Comparison of ENCODE assay signal across 2 cellular contexts in genomic region chr21:34671891-34672290, GRCh38.
TF ChIP-seq lines count a peak whose summit lies in the region.

No MANE protein-coding gene starts in this region.

TF ChIP-seq in GM12878, 131 proteins besides CTCF, POLR2A, EP300 and RAD21 (continued from another document):
- 0 out of 2 replicates have a peak, but pooled peaks have one; percentile 12 for TF ChIP-seq PKNOX1 (IDR thresholded peaks at IDR 0.05)

TF ChIP-seq in HEK293T, 16 proteins besides CTCF, POLR2A, EP300 and RAD21 (continued from another document):
- TF ChIP-seq PKNOX1 (IDR thresholded peaks at IDR 0.05): no peak
- TF ChIP-seq HDGF (IDR thresholded peaks at IDR 0.05; ENCODE audit: borderline replicate concordance): no peak
- no peak for TF ChIP-seq ARNT (IDR thresholded peaks at IDR 0.05)
- no peak for TF ChIP-seq TARDBP (IDR thresholded peaks at IDR 0.05)
- TF ChIP-seq LEF1 (IDR thresholded peaks at IDR 0.05; ENCODE audit: borderline replicate concordance): no peak
- TF ChIP-seq FOXA1 (IDR thresholded peaks at IDR 0.05): no peak
- no peak for TF ChIP-seq BHLHE40 (IDR thresholded peaks at IDR 0.05; ENCODE audit: borderline replicate concordance)
- TF ChIP-seq L3MBTL2 (conservative IDR thresholded peaks at IDR 0.05): no peak
- TF ChIP-seq CTBP1 (IDR thresholded peaks at IDR 0.05; ENCODE audit: borderline replicate concordance): no peak
- TF ChIP-seq SUZ12 (IDR thresholded peaks at IDR 0.05): no peak
